ENCODE assay signal across 14 cellular contexts in the genomic region with DNA sequence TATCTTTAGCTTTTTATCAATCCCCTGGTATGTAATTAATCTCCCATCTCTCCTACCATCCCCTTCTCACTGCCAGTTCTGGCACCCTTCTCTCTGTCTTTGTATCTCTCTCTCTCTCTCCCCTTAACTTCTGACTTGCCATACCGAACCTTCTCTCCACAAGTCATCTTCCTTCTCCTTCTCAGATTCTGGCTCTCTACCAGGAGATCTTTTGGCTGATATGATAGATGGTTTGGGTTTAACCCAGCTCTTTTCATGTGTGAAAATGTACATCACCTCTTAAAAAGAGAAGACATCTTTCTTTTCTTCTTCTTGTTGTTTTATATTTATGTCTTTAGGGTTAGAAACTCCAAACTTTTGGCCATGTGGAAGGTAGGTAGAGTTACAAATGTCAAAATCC.
DNase-seq lines count a peak whose midpoint lies in the region; ATAC-seq and TF ChIP-seq lines count a peak whose summit lies in the region.
"Had no signal": no experiment of that assay in that cellular context is flagged by ENCODE, and none has a peak within 500 bp of the region (broad histone marks: within the 10 kb centered on the region; RNA-seq: fewer than 3 reads in every experiment).

No MANE protein-coding gene starts in this region.

- H3K4me3 Mint-ChIP-seq in GM23338: no peak overlapping the region
- H3K4me3 Mint-ChIP-seq: CD4-positive, CD25-positive, alpha-beta regulatory T cell; IgD-negative memory B cell had no signal

- no peak overlapping the region for H3K27ac ChIP-seq in GM23338 (ENCODE audit: low read depth)
- no peak overlapping the region for H3K27ac ChIP-seq in fibroblast of lung (ENCODE audit: insufficient read depth, low read length)
- no peak overlapping the region for H3K27ac ChIP-seq in substantia nigra (ENCODE audit: low read depth, low read length, poor library complexity, severe bottlenecking)
- H3K27ac ChIP-seq: BLaER1 treated with 17β-estradiol and CSF1 and Interleukin-3, amounts not matched to agents 10 nM and 100 nM had no signal

- H3K27me3 Mint-ChIP-seq in GM23338 (ENCODE audit: insufficient read depth, low read depth, poor library complexity): no peaks in the 10 kb centered on the region
- H3K27me3 Mint-ChIP-seq: CD4-positive, CD25-positive, alpha-beta regulatory T cell; IgD-negative memory B cell had no signal

- no peak overlapping the region for H3K9ac ChIP-seq in fibroblast of lung (ENCODE audit: insufficient read depth, low read length)
- H3K9ac ChIP-seq: BLaER1 treated with 17β-estradiol and CSF1 and Interleukin-3, amounts not matched to agents 10 nM and 100 nM had no signal

- H3K4me3 ChIP-seq in GM23338: no peak overlapping the region
- no peak overlapping the region for H3K4me3 ChIP-seq in fibroblast of lung (replicated peaks in 1 of 4; ENCODE audit: control extremely low read depth in 1 of 4, insufficient read depth in 1 of 4, low read depth in 3 of 4, low read length in 4 of 4)
- H3K4me3 ChIP-seq: BLaER1 treated with 17β-estradiol and CSF1 and Interleukin-3, amounts not matched to agents 10 nM and 100 nM had no signal

- H3K4me1 Mint-ChIP-seq in GM23338: no peaks in the 10 kb centered on the region
- H3K4me1 Mint-ChIP-seq: CD4-positive, CD25-positive, alpha-beta regulatory T cell; IgD-negative memory B cell had no signal

- no peak for ATAC-seq in GM23338
- no peak for ATAC-seq in SK-N-SH treated with all-trans-retinoic acid at 6 μM for 48 hours
- no peak for ATAC-seq in GM21825 (IDR thresholded peaks at IDR 0.05; ENCODE audit: unreplicated experiment)
- no peak for ATAC-seq in HG02938 (IDR thresholded peaks at IDR 0.05; ENCODE audit: unreplicated experiment)
- ATAC-seq in GM18520 (IDR thresholded peaks at IDR 0.05; ENCODE audit: unreplicated experiment): no peak

- H2AFZ ChIP-seq in GM23338: peak overlapping the region; percentile 70; the same call in 1 of the 2 replicates
- H2AFZ ChIP-seq in fibroblast of lung (ENCODE audit: low read length): peak overlapping the region; percentile 48

- H3K36me3 Mint-ChIP-seq in GM23338 (ENCODE audit: low read depth): no peaks in the 10 kb centered on the region
- H3K36me3 Mint-ChIP-seq: CD4-positive, CD25-positive, alpha-beta regulatory T cell; IgD-negative memory B cell had no signal

- no peak overlapping the region for H3K27ac Mint-ChIP-seq in GM23338
- H3K27ac Mint-ChIP-seq: CD4-positive, CD25-positive, alpha-beta regulatory T cell; IgD-negative memory B cell had no signal

- H3K4me1 ChIP-seq in GM23338 (ENCODE audit: insufficient read depth) (no peaks in the 10 kb centered on the region), fibroblast of lung (ENCODE audit: control insufficient read depth, extremely low read depth, insufficient read depth, low read length) (no peaks in the 10 kb centered on the region)
- H3K4me1 ChIP-seq: BLaER1 treated with 17β-estradiol and CSF1 and Interleukin-3, amounts not matched to agents 10 nM and 100 nM had no signal

- no peak overlapping the region for H3K4me2 ChIP-seq in GM23338
- H3K4me2 ChIP-seq in fibroblast of lung (ENCODE audit: extremely low read depth, insufficient read depth, low read length): no peak overlapping the region
- H3K4me2 ChIP-seq: BLaER1 treated with 17β-estradiol and CSF1 and Interleukin-3, amounts not matched to agents 10 nM and 100 nM had no signal

- no peaks in the 10 kb centered on the region for H3K36me3 ChIP-seq in GM23338 (ENCODE audit: insufficient read depth)
- no peaks in the 10 kb centered on the region for H3K36me3 ChIP-seq in fibroblast of lung (ENCODE audit: control insufficient read depth, insufficient read depth, low read length)
- H3K36me3 ChIP-seq: BLaER1 treated with 17β-estradiol and CSF1 and Interleukin-3, amounts not matched to agents 10 nM and 100 nM had no signal

- DNase-seq in GM23338 (ENCODE audit: low spot score) (no peak), M059J (ENCODE audit: low read depth) (peak; percentile 6), fibroblast of lung (ENCODE audit: low read depth in 2 of 2) (peak in 1 of 2 donors; percentile 39), substantia nigra (lab: John Stamatoyannopoulos, UW) (no peak)
- DNase-seq: ACHN; CD4-positive, CD25-positive, alpha-beta regulatory T cell; DMS79; EL had no signal

- H3K9me3 ChIP-seq in fibroblast of lung (ENCODE audit: control insufficient read depth, insufficient read depth, low read depth, low read length): no peaks in the 10 kb centered on the region
- H3K9me3 ChIP-seq: BLaER1 treated with 17β-estradiol and CSF1 and Interleukin-3, amounts not matched to agents 10 nM and 100 nM had no signal

- H3K9me2 ChIP-seq in GM23338 (ENCODE audit: insufficient read depth): no peaks in the 10 kb centered on the region

- TF ChIP-seq CTCF in GM23338 (conservative IDR thresholded peaks at IDR 0.05; ENCODE audit: low read depth in 2 of 2) (no peak), fibroblast of lung (conservative IDR thresholded peaks at IDR 0.05 in 1 of 2, IDR thresholded peaks at IDR 0.05 in 1 of 2; ENCODE audit: low read depth in 1 of 2, low read length in 2 of 2) (no peak)

- no peaks in the 10 kb centered on the region for H3K79me2 ChIP-seq in GM23338 (replicated peaks; ENCODE audit: insufficient read depth)
- H3K79me2 ChIP-seq in fibroblast of lung (ENCODE audit: control insufficient read depth, insufficient read depth, low read length): no peaks in the 10 kb centered on the region

- H4K20me1 ChIP-seq in GM23338 (replicated peaks; ENCODE audit: insufficient read depth): no peaks in the 10 kb centered on the region
- no peaks in the 10 kb centered on the region for H4K20me1 ChIP-seq in fibroblast of lung (ENCODE audit: control insufficient read depth, extremely low read depth, insufficient read depth, low read length)
- H4K20me1 ChIP-seq: BLaER1 treated with 17β-estradiol and CSF1 and Interleukin-3, amounts not matched to agents 10 nM and 100 nM had no signal

- no peaks in the 10 kb centered on the region for H3F3A ChIP-seq in GM23338 (replicated peaks; ENCODE audit: low read depth)

- no peaks in the 10 kb centered on the region for H3K9me3 Mint-ChIP-seq in GM23338

- H3K27me3 ChIP-seq in GM23338 (ENCODE audit: insufficient read depth): no peaks in the 10 kb centered on the region
- no peaks in the 10 kb centered on the region for H3K27me3 ChIP-seq in fibroblast of lung (ENCODE audit: control insufficient read depth, insufficient read depth, low read length)
- H3K27me3 ChIP-seq: BLaER1 treated with 17β-estradiol and CSF1 and Interleukin-3, amounts not matched to agents 10 nM and 100 nM had no signal

TF ChIP-seq in GM23338, 12 proteins besides CTCF, POLR2A, EP300 and RAD21 (continues in another document):
- no peak for TF ChIP-seq JUNB (IDR thresholded peaks at IDR 0.05; ENCODE audit: unreplicated experiment)
- TF ChIP-seq ZNF331 (CRISPR knock-in tag; IDR thresholded peaks at IDR 0.05; ENCODE audit: low read depth): no peak
- TF ChIP-seq NANOG (IDR thresholded peaks at IDR 0.05; ENCODE audit: borderline replicate concordance): no peak
- no peak for TF ChIP-seq EZH2 (IDR thresholded peaks at IDR 0.05; ENCODE audit: low read depth, unreplicated experiment)

TF ChIP-seq in SK-N-SH treated with all-trans-retinoic acid at 6 μM for 48 hours, 23 proteins besides CTCF, POLR2A, EP300 and RAD21:
- TF ChIP-seq ZFP3 (CRISPR knock-in tag; IDR thresholded peaks at IDR 0.05) (no peak), ZNF70 (CRISPR knock-in tag; IDR thresholded peaks at IDR 0.05) (no peak), BACH2 (CRISPR knock-in tag; IDR thresholded peaks at IDR 0.05; ENCODE audit: borderline replicate concordance) (no peak), ISL1 (CRISPR knock-in tag; IDR thresholded peaks at IDR 0.05) (peak; percentile 41)
